In genomic region chr6:27809939-27810767, GRCh38 we compare ENCODE assay signal across 8 cellular contexts.
A peak's percentile ranks its signal among the peaks of the same experiment; 100 is the strongest.
DNase-seq lines count a peak whose midpoint lies in the region.

No MANE protein-coding gene starts in this region.

- H3K4me1 ChIP-seq in SJCRH30 (no peaks in the 10 kb centered on the region), urinary bladder (ENCODE audit: insufficient read depth) (no peaks in the 10 kb centered on the region)

- peaks cover 2% of the 10 kb centered on the region for H3K36me3 Mint-ChIP-seq in activated naive CD4-positive, alpha-beta T cell treated with anti-CD3 and anti-CD28 coated beads, Interleukin-2, amount 50 U/mL, for 24 hours

- no peaks in the 10 kb centered on the region for H3K27me3 Mint-ChIP-seq in activated naive CD4-positive, alpha-beta T cell treated with anti-CD3 and anti-CD28 coated beads, Interleukin-2, amount 50 U/mL, for 24 hours

- no peaks in the 10 kb centered on the region for H3K36me3 ChIP-seq in H7 (replicated peaks; ENCODE audit: control insufficient read depth, insufficient read depth, low read length)
- no peaks in the 10 kb centered on the region for H3K36me3 ChIP-seq in MG63
- no peaks in the 10 kb centered on the region for H3K36me3 ChIP-seq in SJCRH30
- no peaks in the 10 kb centered on the region for H3K36me3 ChIP-seq in urinary bladder (ENCODE audit: insufficient read depth)

- H3K27ac Mint-ChIP-seq in activated naive CD4-positive, alpha-beta T cell treated with anti-CD3 and anti-CD28 coated beads, Interleukin-2, amount 50 U/mL, for 24 hours, result peak overlapping the region; percentile 95

- H3K4me1 Mint-ChIP-seq in activated naive CD4-positive, alpha-beta T cell treated with anti-CD3 and anti-CD28 coated beads, Interleukin-2, amount 50 U/mL, for 24 hours, result peaks cover 59% of the 10 kb centered on the region

- peak overlapping the region; percentile 88 for H3K4me3 ChIP-seq in H7 (ENCODE audit: insufficient read depth, low read depth, low read length)
- H3K4me3 ChIP-seq in MG63, result peak overlapping the region; percentile 71
- H3K4me3 ChIP-seq in SJCRH30, result peak overlapping the region; percentile 68
- H3K4me3 ChIP-seq in urinary bladder (ENCODE audit: low read depth, low read length), result peak overlapping the region; percentile 58

- peaks cover 4% of the 10 kb centered on the region for H3K9me3 Mint-ChIP-seq in activated naive CD4-positive, alpha-beta T cell treated with anti-CD3 and anti-CD28 coated beads, Interleukin-2, amount 50 U/mL, for 24 hours

- WGBS in urinary bladder, result under 1% methylated on average over 51 of the region's 51 CpGs

- H3K9me3 ChIP-seq in MG63 (peaks cover 3% of the 10 kb centered on the region), SJCRH30 (replicated peaks) (0 out of 2 replicates have a peak, but pooled peaks cover 2% of the 10 kb centered on the region)

- H3K27me3 ChIP-seq in H7 (ENCODE audit: control insufficient read depth, insufficient read depth, low read length) (no peaks in the 10 kb centered on the region), MG63 (no peaks in the 10 kb centered on the region), SJCRH30 (no peaks in the 10 kb centered on the region)

- H3K27ac ChIP-seq in SJCRH30 (peak overlapping the region; percentile 32; the same call in 1 of the 2 replicates), urinary bladder (ENCODE audit: low read depth) (peak overlapping the region; percentile 94)

- DNase-seq in ELF-1 (ENCODE audit: low read depth, low spot score) (peak; percentile 95), H7 (peak; percentile 86), MG63 (peak; percentile 96), SJCRH30 (peak; percentile 70 to 85), glomerular visceral epithelial cell (ENCODE audit: extremely low spot score) (peak; percentile 96), occipital lobe (lab: John Stamatoyannopoulos, UW) (peak; percentile 73)

- H3K4me3 Mint-ChIP-seq in activated naive CD4-positive, alpha-beta T cell treated with anti-CD3 and anti-CD28 coated beads, Interleukin-2, amount 50 U/mL, for 24 hours, result peak overlapping the region; percentile 90

Comparison
In these comparisons a context has a peak if more than half of its experiments do, and no peak if none do; other contexts are left out.
1. Peak in every context shown above with its lines: DNase-seq, H3K4me3 ChIP-seq and H3K27ac ChIP-seq.